Comparison of ENCODE assay signal across 26 cellular contexts in genomic region chr5:115072266-115073056, GRCh38.
DNase-seq lines count a peak whose midpoint lies in the region; ATAC-seq and TF ChIP-seq lines count a peak whose summit lies in the region.
"Had no signal": no experiment of that assay in that cellular context is flagged by ENCODE, and none has a peak within 500 bp of the region (broad histone marks: within the 10 kb centered on the region; RNA-seq: fewer than 3 reads in every experiment).

No MANE protein-coding gene starts in this region.

- no peaks in the 10 kb centered on the region for H3K36me3 ChIP-seq in body of pancreas (replicated peaks in 1 of 2; ENCODE audit: insufficient read depth in 1 of 2, low read depth in 2 of 2)
- H3K36me3 ChIP-seq in mucosa of descending colon (ENCODE audit: low read depth), result no peaks in the 10 kb centered on the region
- H3K36me3 ChIP-seq: breast epithelium, right atrium auricular region, tibial artery had no signal

- H3K4me3 ChIP-seq in LNCaP clone FGC (ENCODE audit: low read depth, low read length), result no peak overlapping the region
- no peak overlapping the region for H3K4me3 ChIP-seq in body of pancreas
- H3K4me3 ChIP-seq in mucosa of descending colon, result no peak overlapping the region
- H3K4me3 ChIP-seq: breast epithelium, lung, right atrium auricular region, tibial artery had no signal

- no peaks in the 10 kb centered on the region for H3K27me3 ChIP-seq in body of pancreas
- H3K27me3 ChIP-seq: breast epithelium, right atrium auricular region had no signal

- H3K9me3 ChIP-seq in body of pancreas (no peaks in the 10 kb centered on the region), mucosa of descending colon (no peaks in the 10 kb centered on the region)
- H3K9me3 ChIP-seq: breast epithelium, right atrium auricular region, tibial artery had no signal

- WGBS in body of pancreas, 2 donors, result 52 to 58% methylated on average over 6 of the region's 6 CpGs

- ATAC-seq in body of pancreas, result peak; percentile 85
- peak; percentile 9 for ATAC-seq in mucosa of descending colon
- ATAC-seq in left cardiac atrium, result no peak
- ATAC-seq: activated CD4-positive, CD25-positive, alpha-beta regulatory T cell treated with anti-CD3 and anti-CD28 coated beads, Interleukin-2, amount 50 U/mL, for 24 hours had no signal

- DNase-seq in NCI-H2029 (lab: John Stamatoyannopoulos, UW), result peak; percentile 8
- DNase-seq in NCI-H2029 treated with DMSO at 0.1 percent for 48 hours (lab: John Stamatoyannopoulos, UW), result no peak
- DNase-seq in LNCaP clone FGC (ENCODE audit: low read depth), result peak; percentile 80
- peak; percentile 40 to 74 (median 60) for DNase-seq in body of pancreas
- DNase-seq in mucosa of descending colon, result no peak
- DNase-seq in hippocampal formation (lab: John Stamatoyannopoulos, UW), result no peak
- DNase-seq in NCI-H510A (lab: John Stamatoyannopoulos, UW), result no peak
- no peak for DNase-seq in left cardiac atrium
- DNase-seq: activated CD4-positive, alpha-beta memory T cell treated with anti-CD3 and anti-CD28 coated beads for 36 hours; activated CD8-positive, alpha-beta memory T cell treated with anti-CD3 and anti-CD28 coated beads, Interleukin-2, amount 50 U/mL, for 48 hours; amygdala; CD8-positive, alpha-beta memory T cell; GF-D8; head of caudate nucleus; HFFc6; NCI-H1105; NCI-H2107; NCI-H510A treated with DMSO at 0.1 percent for 48 hours; stimulated activated CD4-positive, alpha-beta T cell treated with anti-CD3 and anti-CD28 coated beads, Interleukin-2, amount 100 ng/mL, for 24 hours; T-helper 1 cell; tibial artery had no signal

- no peak overlapping the region for H3K27ac ChIP-seq in body of pancreas
- H3K27ac ChIP-seq: breast epithelium, right atrium auricular region, RWPE1, tibial artery had no signal

- H3K4me1 ChIP-seq in body of pancreas, result peaks cover 11% of the 10 kb centered on the region
- H3K4me1 ChIP-seq in mucosa of descending colon (ENCODE audit: low read depth), result no peaks in the 10 kb centered on the region
- H3K4me1 ChIP-seq: breast epithelium, right atrium auricular region had no signal

- intact Hi-C loops in body of pancreas (cut with DNase I), result no loop called here
- intact Hi-C loops in mucosa of descending colon (cut with DNase I, micrococcal nuclease), result no loop called here
- intact Hi-C loops in left cardiac atrium (cut with DNase I), result no loop called here

- no peak for TF ChIP-seq POLR2A in body of pancreas (IDR thresholded peaks at IDR 0.05)

- TF ChIP-seq CTCF in LNCaP clone FGC (IDR thresholded peaks at IDR 0.05; ENCODE audit: control insufficient read depth, extremely low read depth, insufficient read depth), result no peak
- TF ChIP-seq CTCF in body of pancreas (IDR thresholded peaks at IDR 0.05), result no peak
- TF ChIP-seq CTCF in mucosa of descending colon (IDR thresholded peaks at IDR 0.05), result no peak

Comparison
In these comparisons a context has a peak if more than half of its experiments do, and no peak if none do; other contexts are left out.
1. DNase-seq: peak in NCI-H2029 (single experiment), LNCaP clone FGC (single experiment) and body of pancreas (4 of 4); none in NCI-H2029 treated with DMSO at 0.1 percent for 48 hours (single experiment), mucosa of descending colon (0 of 3), hippocampal formation (0 of 2), NCI-H510A (single experiment) and left cardiac atrium (single experiment).
2. ATAC-seq: peak in body of pancreas (single experiment) and mucosa of descending colon (single experiment); none in left cardiac atrium (0 of 2).